Comparison of ENCODE assay signal across 1 cellular context in genomic region chr6:3205913-3206312, GRCh38.
TF ChIP-seq lines count a peak whose summit lies in the region.

No MANE protein-coding gene starts in this region.

TF ChIP-seq in H1, 55 proteins besides CTCF, POLR2A, EP300 and RAD21 (continued from another document):
- no peak for TF ChIP-seq YY1 (IDR thresholded peaks at IDR 0.05; ENCODE audit: low read depth, low read length)
- TF ChIP-seq ZNF274 (IDR thresholded peaks at IDR 0.05; ENCODE audit: borderline replicate concordance, extremely low read depth, low read length), result no peak
